ENCODE assay signal across 25 cellular contexts in the genomic region with DNA sequence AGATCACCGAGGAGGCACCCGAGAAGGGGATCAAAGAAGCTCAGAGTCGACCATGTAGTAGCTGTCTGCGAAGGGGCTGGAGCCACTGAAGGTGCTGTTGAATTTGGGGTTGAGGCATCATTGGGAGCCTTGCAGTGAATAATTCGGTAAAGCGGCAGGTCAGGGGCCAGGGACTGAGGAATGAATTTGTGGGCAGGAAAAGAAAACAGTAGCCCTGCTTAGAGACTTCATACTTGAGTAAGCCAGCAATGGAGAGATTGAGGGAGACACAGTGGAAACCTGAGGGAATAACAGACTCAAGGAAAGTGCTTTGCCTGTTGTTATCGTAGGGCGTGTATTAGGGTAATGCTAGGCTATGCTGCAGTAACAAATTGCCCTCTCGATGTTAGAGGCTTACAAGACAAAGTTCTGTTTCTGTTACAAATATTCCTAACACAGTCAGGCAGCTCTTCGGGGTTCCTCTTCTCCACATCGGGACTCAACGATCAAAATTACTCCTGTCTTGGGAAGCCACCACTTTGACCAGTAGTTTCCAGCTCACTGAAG. TPM values are rescaled to one million over a fixed set of nuclear protein-coding genes. Genes with fewer than 3 reads are reported as not detected.
DNase-seq lines count a peak whose midpoint lies in the region; ATAC-seq and TF ChIP-seq lines count a peak whose summit lies in the region.
"Had no signal": no experiment of that assay in that cellular context is flagged by ENCODE, and none has a peak within 500 bp of the region (broad histone marks: within the 10 kb centered on the region; RNA-seq: fewer than 3 reads in every experiment).

No MANE protein-coding gene starts in this region.

- H3K27ac Mint-ChIP-seq in activated CD8-positive, alpha-beta T cell treated with anti-CD3 and anti-CD28 coated beads, Interleukin-2, amount 10 ng/mL, durations not matched to agents 7 days and 5 days = peak overlapping the region; percentile 32
- no peak overlapping the region for H3K27ac Mint-ChIP-seq in activated CD8-positive, alpha-beta T cell treated with anti-CD3 and anti-CD28 coated beads for 36 hours
- H3K27ac Mint-ChIP-seq in activated B cell treated with CpG ODN at 0.5 μM for 24 hours (peak overlapping the region; percentile 96), naive B cell (peak overlapping the region; percentile 99 to 100 (median 100))
- H3K27ac Mint-ChIP-seq in stimulated activated memory B cell treated with anti-CD40 and anti-IgM and Interleukin-4, amounts not matched to agents 10 μg/mL and 1 μg/mL and 100 μg/mL, for 72 hours = peak overlapping the region; percentile 100

- intact Hi-C loops in activated CD8-positive, alpha-beta T cell treated with anti-CD3 and anti-CD28 coated beads for 36 hours (cut with micrococcal nuclease) = no loop called here
- intact Hi-C loops in activated B cell treated with CpG ODN at 0.5 μM for 24 hours (cut with micrococcal nuclease) = no loop called here

- no peak for TF ChIP-seq CTCF in activated CD8-positive, alpha-beta T cell treated with anti-CD3 and anti-CD28 coated beads for 36 hours (IDR thresholded peaks at IDR 0.05)
- TF ChIP-seq CTCF in activated B cell treated with CpG ODN at 0.5 μM for 24 hours (IDR thresholded peaks at IDR 0.05) = no peak

- no peak overlapping the region for H3K4me3 Mint-ChIP-seq in activated CD8-positive, alpha-beta T cell treated with anti-CD3 and anti-CD28 coated beads, Interleukin-2, amount 10 ng/mL, durations not matched to agents 7 days and 5 days
- no peak overlapping the region for H3K4me3 Mint-ChIP-seq in activated CD8-positive, alpha-beta T cell treated with anti-CD3 and anti-CD28 coated beads for 36 hours
- H3K4me3 Mint-ChIP-seq in activated B cell treated with CpG ODN at 0.5 μM for 24 hours = peak overlapping the region; percentile 61
- peak overlapping the region in 7 of 8 donors; percentile 59 to 93 (median 76) for H3K4me3 Mint-ChIP-seq in naive B cell
- peak overlapping the region; percentile 73 for H3K4me3 Mint-ChIP-seq in stimulated activated memory B cell treated with anti-CD40 and anti-IgM and Interleukin-4, amounts not matched to agents 10 μg/mL and 1 μg/mL and 100 μg/mL, for 72 hours
- H3K4me3 Mint-ChIP-seq: stimulated activated naive CD8-positive, alpha-beta T cell treated with anti-CD3 and anti-CD28 coated beads, Interleukin-15, amount 100 ng/mL, for 72 hours had no signal

- H3K4me1 Mint-ChIP-seq in activated CD8-positive, alpha-beta T cell treated with anti-CD3 and anti-CD28 coated beads, Interleukin-2, amount 10 ng/mL, durations not matched to agents 7 days and 5 days (ENCODE audit: low read depth) = peaks cover 27% of the 10 kb centered on the region
- H3K4me1 Mint-ChIP-seq in activated CD8-positive, alpha-beta T cell treated with anti-CD3 and anti-CD28 coated beads for 36 hours (ENCODE audit: low read depth) = peaks cover 20% of the 10 kb centered on the region
- H3K4me1 Mint-ChIP-seq in activated B cell treated with CpG ODN at 0.5 μM for 24 hours = peaks cover 80% of the 10 kb centered on the region
- peaks cover 58 to 82% (median 77%) of the 10 kb centered on the region in 3 donors for H3K4me1 Mint-ChIP-seq in naive B cell
- H3K4me1 Mint-ChIP-seq in stimulated activated memory B cell treated with anti-CD40 and anti-IgM and Interleukin-4, amounts not matched to agents 10 μg/mL and 1 μg/mL and 100 μg/mL, for 72 hours = peaks cover 73% of the 10 kb centered on the region

- peaks cover 2% of the 10 kb centered on the region for H3K36me3 Mint-ChIP-seq in activated CD8-positive, alpha-beta T cell treated with anti-CD3 and anti-CD28 coated beads, Interleukin-2, amount 10 ng/mL, durations not matched to agents 7 days and 5 days (ENCODE audit: low read depth)
- no peaks in the 10 kb centered on the region for H3K36me3 Mint-ChIP-seq in activated CD8-positive, alpha-beta T cell treated with anti-CD3 and anti-CD28 coated beads for 36 hours (ENCODE audit: low read depth)
- no peaks in the 10 kb centered on the region for H3K36me3 Mint-ChIP-seq in activated B cell treated with CpG ODN at 0.5 μM for 24 hours (ENCODE audit: low read depth)
- H3K36me3 Mint-ChIP-seq in naive B cell = peaks cover 6 to 9% of the 10 kb centered on the region in 2 donors
- H3K36me3 Mint-ChIP-seq in stimulated activated memory B cell treated with anti-CD40 and anti-IgM and Interleukin-4, amounts not matched to agents 10 μg/mL and 1 μg/mL and 100 μg/mL, for 72 hours = peaks cover 31% of the 10 kb centered on the region
- H3K36me3 Mint-ChIP-seq: naive thymus-derived CD8-positive, alpha-beta T cell had no signal

- no peaks in the 10 kb centered on the region for H3K9me3 Mint-ChIP-seq in activated CD8-positive, alpha-beta T cell treated with anti-CD3 and anti-CD28 coated beads, Interleukin-2, amount 10 ng/mL, durations not matched to agents 7 days and 5 days (ENCODE audit: insufficient read depth)
- H3K9me3 Mint-ChIP-seq in activated CD8-positive, alpha-beta T cell treated with anti-CD3 and anti-CD28 coated beads for 36 hours = no peaks in the 10 kb centered on the region
- H3K9me3 Mint-ChIP-seq in activated B cell treated with CpG ODN at 0.5 μM for 24 hours (peaks cover 3% of the 10 kb centered on the region), naive B cell (peaks cover 0 to 19% (median 2%) of the 10 kb centered on the region in 7 donors)
- peaks cover 15% of the 10 kb centered on the region for H3K9me3 Mint-ChIP-seq in stimulated activated memory B cell treated with anti-CD40 and anti-IgM and Interleukin-4, amounts not matched to agents 10 μg/mL and 1 μg/mL and 100 μg/mL, for 72 hours

- no peak for DNase-seq in activated CD8-positive, alpha-beta T cell treated with anti-CD3 and anti-CD28 coated beads, Interleukin-2, amount 10 ng/mL, durations not matched to agents 7 days and 5 days
- no peak for DNase-seq in activated CD8-positive, alpha-beta T cell treated with anti-CD3 and anti-CD28 coated beads for 36 hours
- no peak for DNase-seq in activated B cell treated with CpG ODN at 0.5 μM for 24 hours
- no peak for DNase-seq in naive B cell
- DNase-seq in hepatic stellate cell (ENCODE audit: low spot score) = no peak
- DNase-seq: activated CD4-positive, alpha-beta T cell treated with anti-CD3 and anti-CD28 coated beads, Interleukin-2, amount 50 U/mL, for 1 hour; AML-193; brain microvascular endothelial cell; colonic mucosa; DND-41; mesendoderm; naive thymus-derived CD8-positive, alpha-beta T cell; NCI-H1092; NCI-H1930; NCI-H2227 treated with DMSO at 0.1 percent for 48 hours; NCI-H748 treated with DMSO at 0.1 percent for 48 hours; stimulated activated CD4-positive, alpha-beta T cell treated with anti-CD3 and anti-CD28 coated beads, Interleukin-4, amount 100 ng/mL, for 1 hour; stimulated activated naive CD8-positive, alpha-beta T cell treated with anti-CD3 and anti-CD28 coated beads, Interleukin-15, amount 100 ng/mL, for 72 hours; T-helper 1 cell had no signal

- peaks cover 5% of the 10 kb centered on the region for H3K27me3 Mint-ChIP-seq in activated CD8-positive, alpha-beta T cell treated with anti-CD3 and anti-CD28 coated beads, Interleukin-2, amount 10 ng/mL, durations not matched to agents 7 days and 5 days (ENCODE audit: low read depth)
- no peaks in the 10 kb centered on the region for H3K27me3 Mint-ChIP-seq in activated CD8-positive, alpha-beta T cell treated with anti-CD3 and anti-CD28 coated beads for 36 hours
- H3K27me3 Mint-ChIP-seq in activated B cell treated with CpG ODN at 0.5 μM for 24 hours (no peaks in the 10 kb centered on the region), naive B cell (no peaks in the 10 kb centered on the region)
- no peaks in the 10 kb centered on the region for H3K27me3 Mint-ChIP-seq in stimulated activated memory B cell treated with anti-CD40 and anti-IgM and Interleukin-4, amounts not matched to agents 10 μg/mL and 1 μg/mL and 100 μg/mL, for 72 hours
- H3K27me3 Mint-ChIP-seq: stimulated activated naive CD8-positive, alpha-beta T cell treated with anti-CD3 and anti-CD28 coated beads, Interleukin-15, amount 100 ng/mL, for 72 hours had no signal

- POLR2A ChIA-PET in activated CD8-positive, alpha-beta T cell treated with anti-CD3 and anti-CD28 coated beads, Interleukin-2, amount 10 ng/mL, durations not matched to agents 7 days and 5 days (lab: Charles Lee) = interaction anchor here (3.7 kb wide), 1 partner anchor 13 kb away, joined by 20 read pairs; the partner anchor contains the start of gene HERPUD1
- POLR2A ChIA-PET in activated CD8-positive, alpha-beta T cell treated with anti-CD3 and anti-CD28 coated beads for 36 hours (lab: Charles Lee) = interaction anchor here (1.2 to 7.3 kb wide), 5 partner anchors 9 to 18 kb away, joined by 3 to 68 read pairs (median 4); partner anchors contain the start of gene HERPUD1
- POLR2A ChIA-PET in activated B cell treated with CpG ODN at 0.5 μM for 24 hours (lab: Charles Lee) = interaction anchor here (0.5 to 20.0 kb wide), 9 partner anchors 11 to 62 kb away, joined by 3 to 795 read pairs (median 5); partner anchors contain the start of gene HERPUD1

- no peak for ATAC-seq in activated CD8-positive, alpha-beta T cell treated with anti-CD3 and anti-CD28 coated beads, Interleukin-2, amount 10 ng/mL, durations not matched to agents 7 days and 5 days
- ATAC-seq in activated CD8-positive, alpha-beta T cell treated with anti-CD3 and anti-CD28 coated beads for 36 hours = no peak
- ATAC-seq in activated B cell treated with CpG ODN at 0.5 μM for 24 hours (ENCODE audit: low read depth) = no peak
- ATAC-seq in naive B cell (ENCODE audit: low read depth in 2 of 2) = no peak
- no peak for ATAC-seq in stimulated activated memory B cell treated with anti-CD40 and anti-IgM and Interleukin-4, amounts not matched to agents 10 μg/mL and 1 μg/mL and 100 μg/mL, for 72 hours
- ATAC-seq in HG02588 (IDR thresholded peaks at IDR 0.05; ENCODE audit: unreplicated experiment) = no peak
- ATAC-seq in GM18870 (IDR thresholded peaks at IDR 0.05; ENCODE audit: unreplicated experiment) = no peak
- ATAC-seq: naive thymus-derived CD8-positive, alpha-beta T cell had no signal

- CTCF ChIA-PET in activated CD8-positive, alpha-beta T cell treated with anti-CD3 and anti-CD28 coated beads, Interleukin-2, amount 10 ng/mL, durations not matched to agents 7 days and 5 days (lab: Charles Lee) = no interaction called here
- CTCF ChIA-PET in activated CD8-positive, alpha-beta T cell treated with anti-CD3 and anti-CD28 coated beads for 36 hours (lab: Charles Lee) = interaction anchor here (1.0 to 1.6 kb wide), 4 partner anchors 9 to 46 kb away, joined by 3 to 5 read pairs (median 4); no protein-coding TSS in a partner anchor
- CTCF ChIA-PET in activated B cell treated with CpG ODN at 0.5 μM for 24 hours (lab: Charles Lee) = interaction anchor here (1.0 to 2.4 kb wide), 4 partner anchors 13 to 72 kb away, joined by 3 to 13 read pairs (median 3); partner anchors contain the start of gene HERPUD1

RNA-seq across cellular contexts. Expression of gene HERPUD1, which starts 13.4 kb away (rescaled TPM):
- 10 to 100 TPM; 88.2 to 95.2 TPM for total RNA-seq in activated CD8-positive, alpha-beta T cell treated with anti-CD3 and anti-CD28 coated beads, Interleukin-2, amount 10 ng/mL, durations not matched to agents 7 days and 5 days
- 100 to 1,000 TPM; 142 to 150 TPM for total RNA-seq in activated CD8-positive, alpha-beta T cell treated with anti-CD3 and anti-CD28 coated beads for 36 hours
- total RNA-seq in activated B cell treated with CpG ODN at 0.5 μM for 24 hours = 766 and 820 TPM in 2 replicates
- 1,000 to 10,000 TPM in 1 of 6 donors, 100 to 1,000 TPM in 5; 235 to 1,138 (median 264) TPM for polyA plus RNA-seq in naive B cell (ENCODE audit: low read depth in 6 of 6)

RNA-seq across cellular contexts. Expression of gene CETP, which starts 43.2 kb away (rescaled TPM):
- not detected for total RNA-seq in activated CD8-positive, alpha-beta T cell treated with anti-CD3 and anti-CD28 coated beads, Interleukin-2, amount 10 ng/mL, durations not matched to agents 7 days and 5 days
- not detected for total RNA-seq in activated CD8-positive, alpha-beta T cell treated with anti-CD3 and anti-CD28 coated beads for 36 hours
- total RNA-seq in activated B cell treated with CpG ODN at 0.5 μM for 24 hours = 1.0 and 1.4 TPM in 2 replicates
- polyA plus RNA-seq in naive B cell (ENCODE audit: low read depth in 6 of 6) = under 1 TPM in 4 of 6 donors, not detected in 2; 0.25 to 0.72 (median 0.27) TPM
- total RNA-seq: A172, colonic mucosa, smooth muscle cell had no signal
- polyA plus RNA-seq: smooth muscle cell had no signal

RNA-seq across cellular contexts. Expression of gene SLC12A3, which starts 53.5 kb away (rescaled TPM):
- not detected for total RNA-seq in activated CD8-positive, alpha-beta T cell treated with anti-CD3 and anti-CD28 coated beads, Interleukin-2, amount 10 ng/mL, durations not matched to agents 7 days and 5 days
- not detected for total RNA-seq in activated CD8-positive, alpha-beta T cell treated with anti-CD3 and anti-CD28 coated beads for 36 hours
- 3.8 and 5.0 TPM in 2 replicates for total RNA-seq in activated B cell treated with CpG ODN at 0.5 μM for 24 hours
- polyA plus RNA-seq in naive B cell (ENCODE audit: low read depth in 6 of 6) = under 1 TPM in 3 of 6 donors, not detected in 3; 0.10 to 0.57 (median 0.26) TPM
- total RNA-seq: A172; colonic mucosa; naive thymus-derived CD8-positive, alpha-beta T cell; pulmonary artery endothelial cell; smooth muscle cell had no signal
- polyA plus RNA-seq: naive thymus-derived CD8-positive, alpha-beta T cell; smooth muscle cell had no signal

Comparison
In these comparisons a context has a peak if more than half of its experiments do, and no peak if none do; other contexts are left out.
1. H3K4me3 Mint-ChIP-seq: peak in activated B cell treated with CpG ODN at 0.5 μM for 24 hours (single experiment), naive B cell (7 of 8) and stimulated activated memory B cell treated with anti-CD40 and anti-IgM and Interleukin-4, amounts not matched to agents 10 μg/mL and 1 μg/mL and 100 μg/mL, for 72 hours (single experiment); none in activated CD8-positive, alpha-beta T cell treated with anti-CD3 and anti-CD28 coated beads, Interleukin-2, amount 10 ng/mL, durations not matched to agents 7 days and 5 days (single experiment) and activated CD8-positive, alpha-beta T cell treated with anti-CD3 and anti-CD28 coated beads for 36 hours (single experiment).